15 cellular contexts compared by ENCODE assay signal in the genomic region with DNA sequence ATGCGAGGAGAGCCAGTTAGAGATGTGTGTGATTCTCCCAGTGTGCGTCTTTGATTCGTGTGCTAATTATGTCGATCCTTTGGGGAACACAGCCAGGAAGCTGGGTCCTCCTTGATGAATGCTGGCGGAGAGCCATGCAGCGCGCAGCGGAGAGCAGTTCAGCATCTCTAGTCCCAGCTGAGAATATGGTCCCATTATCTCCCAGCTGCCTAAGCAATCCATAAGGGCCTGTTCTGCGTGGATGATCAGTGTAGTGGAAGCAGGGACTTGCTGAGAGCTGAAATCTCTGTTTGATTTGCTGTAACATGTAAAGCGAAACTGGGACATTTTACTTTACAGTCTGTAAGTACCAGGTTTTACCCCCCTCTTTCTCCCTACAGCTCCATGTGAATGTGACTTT.
DNase-seq lines count a peak whose midpoint lies in the region; ATAC-seq, FAIRE-seq and TF ChIP-seq lines count a peak whose summit lies in the region.
"Had no signal": no experiment of that assay in that cellular context is flagged by ENCODE, and none has a peak within 500 bp of the region (broad histone marks: within the 10 kb centered on the region; RNA-seq: fewer than 3 reads in every experiment).

No MANE protein-coding gene starts in this region.

- DNase-seq in DMS153 treated with DMSO at 0.1 percent for 48 hours (lab: John Stamatoyannopoulos, UW; ENCODE audit: unreplicated experiment) (peak; percentile 43), NCI-H1694 treated with DMSO at 0.1 percent for 48 hours (lab: John Stamatoyannopoulos, UW) (peak; percentile 86), anterior cingulate cortex (lab: John Stamatoyannopoulos, UW) (peak in 42 of 58 donors; percentile 4 to 62 (median 18)), left kidney (ENCODE audit: low read depth, low spot score) (peak; percentile 31), H54 (ENCODE audit: insufficient read length, low spot score) (no peak), H7 (no peak)
- DNase-seq: activated T-cell treated with anti-CD3 and anti-CD28 coated beads, Interleukin-2, amount 50 U/mL, for 1 hour; effector memory CD4-positive, alpha-beta T cell; stimulated activated CD4-positive, alpha-beta T cell treated with anti-CD3 and anti-CD28 coated beads, Interleukin-4, amount 100 ng/mL, for 4 hours; stimulated activated naive CD8-positive, alpha-beta T cell treated with anti-CD3 and anti-CD28 coated beads, Interleukin-15, amount 100 ng/mL, for 72 hours had no signal

- ATAC-seq in GM18867 (IDR thresholded peaks at IDR 0.05; ENCODE audit: unreplicated experiment) (no peak), GM19035 (IDR thresholded peaks at IDR 0.05; ENCODE audit: unreplicated experiment) (no peak)
- ATAC-seq: activated CD4-positive, CD25-positive, alpha-beta regulatory T cell treated with anti-CD3 and anti-CD28 coated beads, Interleukin-2, amount 50 U/mL, for 24 hours; stimulated activated naive CD8-positive, alpha-beta T cell treated with anti-CD3 and anti-CD28 coated beads, Interleukin-15, amount 100 ng/mL, for 72 hours had no signal

- no peak overlapping the region for H3K4me3 ChIP-seq in H7 (ENCODE audit: insufficient read depth, low read depth, low read length)
- H3K4me3 ChIP-seq: BLaER1, SK-N-MC had no signal

- FAIRE-seq in H54 (lab: Jason Lieb, UNC) = no peak

- TF ChIP-seq POLR2A in H54 (IDR thresholded peaks at IDR 0.05; ENCODE audit: low read depth, low read length) = no peak

- H3K36me3 ChIP-seq in H7 (replicated peaks; ENCODE audit: control insufficient read depth, insufficient read depth, low read length) = no peaks in the 10 kb centered on the region
- H3K36me3 ChIP-seq: BLaER1 had no signal

- no peaks in the 10 kb centered on the region; the same call in 1 of the 2 replicates for H3K27me3 ChIP-seq in H7 (ENCODE audit: control insufficient read depth, insufficient read depth, low read length)
- H3K27me3 ChIP-seq: BLaER1 had no signal

Comparison
In these comparisons a context has a peak if more than half of its experiments do, and no peak if none do; other contexts are left out.
1. DNase-seq: peak in DMS153 treated with DMSO at 0.1 percent for 48 hours (single experiment), NCI-H1694 treated with DMSO at 0.1 percent for 48 hours (single experiment), anterior cingulate cortex (42 of 58) and left kidney (single experiment); none in H54 (single experiment) and H7 (single experiment).